In genomic region chr5:131523500-131524185, GRCh38 we compare ENCODE assay signal across 2 cellular contexts.
TF ChIP-seq lines count a peak whose summit lies in the region.

No MANE protein-coding gene starts in this region.

TF ChIP-seq in HEK293T, 16 proteins besides CTCF, POLR2A, EP300 and RAD21 (continued from another document):
- TF ChIP-seq, protein P1, sequence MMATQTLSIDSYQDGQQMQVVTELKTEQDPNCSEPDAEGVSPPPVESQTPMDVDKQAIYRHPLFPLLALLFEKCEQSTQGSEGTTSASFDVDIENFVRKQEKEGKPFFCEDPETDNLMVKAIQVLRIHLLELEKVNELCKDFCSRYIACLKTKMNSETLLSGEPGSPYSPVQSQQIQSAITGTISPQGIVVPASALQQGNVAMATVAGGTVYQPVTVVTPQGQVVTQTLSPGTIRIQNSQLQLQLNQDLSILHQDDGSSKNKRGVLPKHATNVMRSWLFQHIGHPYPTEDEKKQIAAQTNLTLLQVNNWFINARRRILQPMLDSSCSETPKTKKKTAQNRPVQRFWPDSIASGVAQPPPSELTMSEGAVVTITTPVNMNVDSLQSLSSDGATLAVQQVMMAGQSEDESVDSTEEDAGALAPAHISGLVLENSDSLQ (IDR thresholded peaks at IDR 0.05) = peak; percentile 63
- TF ChIP-seq SP1 (IDR thresholded peaks at IDR 0.05) = no peak
TF ChIP-seq in HEK293T: peak in this region for 1.

TF ChIP-seq in K562, 482 proteins besides CTCF, POLR2A, EP300 and RAD21:
- TF ChIP-seq, protein P2, sequence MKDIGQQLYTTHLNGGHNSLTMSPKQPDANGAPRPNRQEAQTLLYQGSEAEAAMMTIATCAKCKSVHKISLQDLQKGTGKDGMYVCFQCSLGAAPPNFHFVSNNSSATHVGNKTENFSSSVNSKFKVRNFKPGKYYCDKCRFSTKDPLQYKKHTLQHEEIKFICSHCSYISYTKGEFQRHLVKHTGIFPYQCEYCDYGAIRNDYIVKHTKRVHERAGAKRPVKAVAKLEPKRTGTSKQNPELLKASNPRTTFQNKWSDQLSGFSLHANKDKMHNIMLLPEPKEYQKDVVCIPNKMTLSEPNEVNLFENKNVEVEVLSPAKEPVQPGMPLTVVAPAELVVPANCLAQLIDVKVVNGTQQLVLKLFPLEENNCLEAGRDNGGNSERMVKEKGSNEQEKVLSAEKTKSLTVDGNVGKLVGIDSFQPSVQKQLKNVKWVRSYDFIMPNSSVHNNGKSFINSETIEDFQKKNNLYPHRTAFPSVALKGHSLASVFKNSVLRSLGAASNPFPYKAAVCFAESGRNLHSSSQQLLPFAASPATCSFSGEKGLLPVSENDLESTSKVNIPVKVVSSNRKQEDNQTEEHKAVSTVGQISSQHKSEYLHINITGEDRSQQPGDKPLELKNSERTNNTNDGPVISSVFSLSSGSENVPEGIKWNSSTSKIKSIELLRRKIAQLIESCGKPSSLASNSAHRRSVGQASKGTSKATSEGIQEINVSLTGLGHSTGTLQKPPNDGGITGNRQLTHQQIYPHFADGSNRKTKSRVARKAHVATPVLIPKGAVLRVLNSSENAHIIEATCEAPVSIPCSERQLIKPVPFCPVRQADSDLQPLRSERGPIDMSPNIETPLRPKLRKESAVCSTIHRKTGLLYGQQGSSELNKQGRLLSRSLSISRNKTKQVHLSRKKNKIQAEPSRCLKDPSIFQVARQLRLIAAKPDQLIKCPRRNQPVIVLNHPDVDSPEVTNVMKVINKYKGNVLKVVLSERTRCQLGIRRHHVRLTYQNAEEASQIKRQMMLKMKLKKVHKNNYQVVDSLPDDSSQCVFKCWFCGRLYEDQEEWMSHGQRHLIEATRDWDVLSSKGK (CRISPR knock-in tag; IDR thresholded peaks at IDR 0.05) = no peak
- TF ChIP-seq GTF2B (IDR thresholded peaks at IDR 0.05; ENCODE audit: extremely low read depth, insufficient read length) (no peak), PCBP1 (IDR thresholded peaks at IDR 0.05; ENCODE audit: low read depth, low read length, poor library complexity, severe bottlenecking) (no peak), NR2C2 (CRISPR knock-in tag; IDR thresholded peaks at IDR 0.05) (no peak), NR2C2 (tag; IDR thresholded peaks at IDR 0.05) (no peak), ETV5 (CRISPR knock-in tag; IDR thresholded peaks at IDR 0.05; ENCODE audit: low read depth) (no peak), FOXK2 (conservative IDR thresholded peaks at IDR 0.05 in 1 of 2, IDR thresholded peaks at IDR 0.05 in 1 of 2; ENCODE audit: low read depth in 2 of 2) (no peak)
- TF ChIP-seq, protein P3, sequence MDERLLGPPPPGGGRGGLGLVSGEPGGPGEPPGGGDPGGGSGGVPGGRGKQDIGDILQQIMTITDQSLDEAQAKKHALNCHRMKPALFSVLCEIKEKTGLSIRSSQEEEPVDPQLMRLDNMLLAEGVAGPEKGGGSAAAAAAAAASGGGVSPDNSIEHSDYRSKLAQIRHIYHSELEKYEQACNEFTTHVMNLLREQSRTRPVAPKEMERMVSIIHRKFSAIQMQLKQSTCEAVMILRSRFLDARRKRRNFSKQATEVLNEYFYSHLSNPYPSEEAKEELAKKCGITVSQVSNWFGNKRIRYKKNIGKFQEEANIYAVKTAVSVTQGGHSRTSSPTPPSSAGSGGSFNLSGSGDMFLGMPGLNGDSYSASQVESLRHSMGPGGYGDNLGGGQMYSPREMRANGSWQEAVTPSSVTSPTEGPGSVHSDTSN (CRISPR knock-in tag; IDR thresholded peaks at IDR 0.05; ENCODE audit: low read depth) = no peak
- TF ChIP-seq, protein P3 (tag; conservative IDR thresholded peaks at IDR 0.05; ENCODE audit: low read depth) = peak; percentile 63; the same call in 1 of the 2 replicates
